In genomic region chr21:17859661-17860060, GRCh38 we compare ENCODE assay signal across 29 cellular contexts.
"Had no signal": no experiment of that assay in that cellular context is flagged by ENCODE, and none has a peak within 500 bp of the region (broad histone marks: within the 10 kb centered on the region; RNA-seq: fewer than 3 reads in every experiment).

No MANE protein-coding gene starts in this region.

- DNase-seq: activated CD4-positive, alpha-beta T cell treated with anti-CD3 and anti-CD28 coated beads for 48 hours; activated CD4-positive, alpha-beta T cell treated with anti-CD3 and anti-CD28 coated beads, Interleukin-2, amount 50 U/mL, for 48 hours; activated CD8-positive, alpha-beta memory T cell treated with anti-CD3 and anti-CD28 coated beads for 24 hours; activated effector memory CD4-positive, alpha-beta T cell treated with anti-CD3 and anti-CD28 coated beads, Interleukin-2, amount 50 U/mL, for 16 hours; activated naive CD4-positive, alpha-beta T cell treated with anti-CD3 and anti-CD28 coated beads for 36 hours; activated naive CD8-positive, alpha-beta T cell treated with anti-CD3 and anti-CD28 coated beads for 36 hours; adrenal gland; foreskin keratinocyte; left colon; mammary epithelial cell; naive thymus-derived CD8-positive, alpha-beta T cell; occipital lobe; right cardiac atrium; stimulated activated CD4-positive, alpha-beta T cell treated with anti-CD3 and anti-CD28 coated beads, Interleukin-15, amount 100 ng/mL, for 24 hours; stimulated activated CD4-positive, alpha-beta T cell treated with anti-CD3 and anti-CD28 coated beads, Interleukin-2, amount 100 ng/mL, for 24 hours; stimulated activated naive CD8-positive, alpha-beta T cell treated with anti-CD3 and anti-CD28 coated beads, Interleukin-15, Interleukin-2, amounts not matched to agents 100 U/mL and 50 U/mL, for 24 hours; T-cell; thyroid gland; upper lobe of left lung had no signal

- H3K27ac Mint-ChIP-seq: activated naive CD4-positive, alpha-beta T cell treated with anti-CD3 and anti-CD28 coated beads for 36 hours; activated naive CD8-positive, alpha-beta T cell treated with anti-CD3 and anti-CD28 coated beads for 36 hours; brain; mesothelial cell of epicardium; naive thymus-derived CD8-positive, alpha-beta T cell; T-cell had no signal

- H3K27me3 Mint-ChIP-seq: activated naive CD8-positive, alpha-beta T cell treated with anti-CD3 and anti-CD28 coated beads for 36 hours; brain had no signal

- H3K36me3 Mint-ChIP-seq: activated naive CD8-positive, alpha-beta T cell treated with anti-CD3 and anti-CD28 coated beads for 36 hours; brain; mesothelial cell of epicardium; naive thymus-derived CD8-positive, alpha-beta T cell had no signal

- H3K4me3 Mint-ChIP-seq: activated naive CD4-positive, alpha-beta T cell treated with anti-CD3 and anti-CD28 coated beads for 36 hours; activated naive CD8-positive, alpha-beta T cell treated with anti-CD3 and anti-CD28 coated beads for 36 hours; brain; mesothelial cell of epicardium; naive thymus-derived CD8-positive, alpha-beta T cell; neural crest cell; T-cell had no signal

- H3K4me1 Mint-ChIP-seq: activated naive CD8-positive, alpha-beta T cell treated with anti-CD3 and anti-CD28 coated beads for 36 hours; mesothelial cell of epicardium; naive thymus-derived CD8-positive, alpha-beta T cell; T-cell had no signal

- H3K27ac ChIP-seq: adrenal gland, ascending aorta, cardiac muscle cell, esophagus muscularis mucosa, foreskin keratinocyte, hepatocyte, parathyroid adenoma, thyroid gland, upper lobe of left lung, vagina, VCaP had no signal

- H3K9me3 Mint-ChIP-seq: activated naive CD8-positive, alpha-beta T cell treated with anti-CD3 and anti-CD28 coated beads for 36 hours; T-cell had no signal

- ATAC-seq: foreskin keratinocyte; left colon; naive thymus-derived CD8-positive, alpha-beta T cell; right cardiac atrium; stimulated activated naive CD8-positive, alpha-beta T cell treated with anti-CD3 and anti-CD28 coated beads, Interleukin-15, Interleukin-2, amounts not matched to agents 100 U/mL and 50 U/mL, for 24 hours; T-cell had no signal
